ENCODE assay signal across 26 cellular contexts in genomic region chr2:86370579-86370978, GRCh38. TPM values are rescaled to one million over a fixed set of nuclear protein-coding genes. Genes with fewer than 3 reads are reported as not detected.
DNase-seq lines count a peak whose midpoint lies in the region; ATAC-seq, FAIRE-seq and TF ChIP-seq lines count a peak whose summit lies in the region.
"Had no signal": no experiment of that assay in that cellular context is flagged by ENCODE, and none has a peak within 500 bp of the region (broad histone marks: within the 10 kb centered on the region; RNA-seq: fewer than 3 reads in every experiment).

No MANE protein-coding gene starts in this region.

- no peak overlapping the region for H2AFZ ChIP-seq in GM23338

- H3K9me3 ChIP-seq in small intestine (ENCODE audit: control insufficient read depth, low read depth) = no peaks in the 10 kb centered on the region
- H3K9me3 ChIP-seq in ascending aorta = no peaks in the 10 kb centered on the region
- H3K9me3 ChIP-seq: left lung, SJSA1, suprapubic skin had no signal

- peak; percentile 24 to 29 for TF ChIP-seq CTCF in GM23338 (conservative IDR thresholded peaks at IDR 0.05; ENCODE audit: low read depth in 2 of 2)
- no peak for TF ChIP-seq CTCF in ascending aorta (IDR thresholded peaks at IDR 0.05)

- ATAC-seq in GM23338 (no peak), T-cell (replicated peaks in 1 of 4) (no peak)
- no peak for ATAC-seq in natural killer cell treated with Interleukin-12 subunit alpha and Interleukin-12 subunit beta and Interleukin-15 and Interleukin-18, amount 100 ng/mL, for 72 hours
- ATAC-seq: activated CD4-positive, alpha-beta T cell treated with anti-CD3 and anti-CD28 coated beads for 36 hours; activated CD8-positive, alpha-beta memory T cell treated with anti-CD3 and anti-CD28 coated beads, Interleukin-2, amount 10 ng/mL, durations not matched to agents 7 days and 5 days; left lung; stimulated activated effector memory CD8-positive, alpha-beta T cell treated with anti-CD3 and anti-CD28 coated beads, Interleukin-12 subunit alpha, Interleukin-12 subunit beta, amount 100 ng/mL, for 72 hours had no signal

- no peaks in the 10 kb centered on the region for H3F3A ChIP-seq in GM23338 (replicated peaks; ENCODE audit: low read depth)

- H3K4me3 ChIP-seq in GM23338 = no peak overlapping the region
- no peak overlapping the region for H3K4me3 ChIP-seq in small intestine (ENCODE audit: low read depth in 1 of 2, low read length in 2 of 2)
- no peak overlapping the region for H3K4me3 ChIP-seq in ascending aorta
- H3K4me3 ChIP-seq: left lung, SJSA1, suprapubic skin had no signal

- H3K4me1 ChIP-seq in GM23338 (ENCODE audit: insufficient read depth) = no peaks in the 10 kb centered on the region
- H3K4me1 ChIP-seq in small intestine (ENCODE audit: control insufficient read depth in 2 of 2, insufficient read depth in 1 of 2, low read depth in 1 of 2, low read length in 1 of 2) = peaks cover 2 to 5% of the 10 kb centered on the region in 2 donors
- H3K4me1 ChIP-seq in ascending aorta = no peaks in the 10 kb centered on the region
- H3K4me1 ChIP-seq: SJSA1 had no signal

- H3K27ac Mint-ChIP-seq in activated naive CD4-positive, alpha-beta T cell treated with anti-CD3 and anti-CD28 coated beads, Interleukin-2, amount 10 ng/mL, durations not matched to agents 7 days and 5 days = peak overlapping the region; percentile 14
- H3K27ac Mint-ChIP-seq in GM23338 (no peak overlapping the region), T-cell (peak overlapping the region; percentile 2 to 48)
- H3K27ac Mint-ChIP-seq in natural killer cell treated with Interleukin-12 subunit alpha and Interleukin-12 subunit beta and Interleukin-15 and Interleukin-18, amount 100 ng/mL, for 72 hours = no peak overlapping the region
- H3K27ac Mint-ChIP-seq: activated CD8-positive, alpha-beta memory T cell treated with anti-CD3 and anti-CD28 coated beads, Interleukin-2, amount 10 ng/mL, durations not matched to agents 7 days and 5 days; dendritic cell treated with granulocyte-macrophage colony-stimulating factor and Interleukin-4, amounts not matched to agents 40 ng/mL and 50 ng/mL, for 4 days had no signal

- H3K9me2 ChIP-seq in GM23338 (ENCODE audit: insufficient read depth) = peaks cover 3% of the 10 kb centered on the region; the same call in 1 of the 2 replicates

- H3K36me3 ChIP-seq in GM23338 (ENCODE audit: insufficient read depth) = no peaks in the 10 kb centered on the region
- no peaks in the 10 kb centered on the region for H3K36me3 ChIP-seq in small intestine (ENCODE audit: control insufficient read depth in 2 of 2, insufficient read depth in 2 of 2, low read length in 2 of 2)
- no peaks in the 10 kb centered on the region for H3K36me3 ChIP-seq in ascending aorta
- H3K36me3 ChIP-seq: left lung, SJSA1, suprapubic skin had no signal

- H3K27me3 Mint-ChIP-seq in activated naive CD4-positive, alpha-beta T cell treated with anti-CD3 and anti-CD28 coated beads, Interleukin-2, amount 10 ng/mL, durations not matched to agents 7 days and 5 days = peaks cover 8% of the 10 kb centered on the region
- peaks cover 6% of the 10 kb centered on the region for H3K27me3 Mint-ChIP-seq in GM23338 (ENCODE audit: insufficient read depth, low read depth, poor library complexity)
- no peaks in the 10 kb centered on the region for H3K27me3 Mint-ChIP-seq in T-cell
- peaks cover 13 to 20% of the 10 kb centered on the region in 2 donors for H3K27me3 Mint-ChIP-seq in natural killer cell treated with Interleukin-12 subunit alpha and Interleukin-12 subunit beta and Interleukin-15 and Interleukin-18, amount 100 ng/mL, for 72 hours
- H3K27me3 Mint-ChIP-seq: activated CD4-positive, alpha-beta T cell treated with anti-CD3 and anti-CD28 coated beads for 36 hours had no signal

- H3K4me3 Mint-ChIP-seq in activated naive CD4-positive, alpha-beta T cell treated with anti-CD3 and anti-CD28 coated beads, Interleukin-2, amount 10 ng/mL, durations not matched to agents 7 days and 5 days = no peak overlapping the region
- H3K4me3 Mint-ChIP-seq in GM23338 (no peak overlapping the region), T-cell (peak overlapping the region in 1 of 3 donors; percentile 3)
- no peak overlapping the region for H3K4me3 Mint-ChIP-seq in natural killer cell treated with Interleukin-12 subunit alpha and Interleukin-12 subunit beta and Interleukin-15 and Interleukin-18, amount 100 ng/mL, for 72 hours
- H3K4me3 Mint-ChIP-seq: activated CD4-positive, alpha-beta T cell treated with anti-CD3 and anti-CD28 coated beads for 36 hours; activated CD8-positive, alpha-beta memory T cell treated with anti-CD3 and anti-CD28 coated beads, Interleukin-2, amount 10 ng/mL, durations not matched to agents 7 days and 5 days; dendritic cell treated with granulocyte-macrophage colony-stimulating factor and Interleukin-4, amounts not matched to agents 40 ng/mL and 50 ng/mL, for 4 days; naive B cell; stimulated activated effector memory CD8-positive, alpha-beta T cell treated with anti-CD3 and anti-CD28 coated beads, Interleukin-12 subunit alpha, Interleukin-12 subunit beta, amount 100 ng/mL, for 72 hours had no signal

- WGBS in small intestine, 3 donors = 93 to 95% (median 95%) methylated on average over 3 of the region's 3 CpGs

- peaks cover 12% of the 10 kb centered on the region for H3K36me3 Mint-ChIP-seq in activated naive CD4-positive, alpha-beta T cell treated with anti-CD3 and anti-CD28 coated beads, Interleukin-2, amount 10 ng/mL, durations not matched to agents 7 days and 5 days
- H3K36me3 Mint-ChIP-seq in GM23338 (ENCODE audit: low read depth) (no peaks in the 10 kb centered on the region), T-cell (no peaks in the 10 kb centered on the region)
- H3K36me3 Mint-ChIP-seq in natural killer cell treated with Interleukin-12 subunit alpha and Interleukin-12 subunit beta and Interleukin-15 and Interleukin-18, amount 100 ng/mL, for 72 hours = peaks cover 6% of the 10 kb centered on the region
- H3K36me3 Mint-ChIP-seq: stimulated activated effector memory CD8-positive, alpha-beta T cell treated with anti-CD3 and anti-CD28 coated beads, Interleukin-12 subunit alpha, Interleukin-12 subunit beta, amount 100 ng/mL, for 72 hours had no signal

- no peak for FAIRE-seq in small intestine (lab: Jason Lieb, UNC)
- FAIRE-seq: endometrium had no signal

- intact Hi-C loops in ascending aorta (cut with DNase I) = no loop called here

- H3K79me2 ChIP-seq in GM23338 (replicated peaks; ENCODE audit: insufficient read depth) = no peaks in the 10 kb centered on the region

- H3K4me2 ChIP-seq in GM23338 = no peak overlapping the region

- no peaks in the 10 kb centered on the region for H3K27me3 ChIP-seq in GM23338 (ENCODE audit: insufficient read depth)
- no peaks in the 10 kb centered on the region for H3K27me3 ChIP-seq in small intestine (ENCODE audit: control insufficient read depth in 2 of 2, insufficient read depth in 2 of 2, low read length in 2 of 2)
- H3K27me3 ChIP-seq in ascending aorta = no peaks in the 10 kb centered on the region
- H3K27me3 ChIP-seq: left lung, SJSA1, suprapubic skin had no signal

- CTCF ChIA-PET in activated naive CD4-positive, alpha-beta T cell treated with anti-CD3 and anti-CD28 coated beads, Interleukin-2, amount 10 ng/mL, durations not matched to agents 7 days and 5 days (lab: Charles Lee) = interaction anchor here (2.2 kb wide), 1 partner anchor 150 kb away, joined by 9 read pairs; no protein-coding TSS in a partner anchor
- CTCF ChIA-PET in T-cell (lab: Charles Lee) = no interaction called here

- no peak for DNase-seq in activated naive CD4-positive, alpha-beta T cell treated with anti-CD3 and anti-CD28 coated beads, Interleukin-2, amount 10 ng/mL, durations not matched to agents 7 days and 5 days
- DNase-seq in activated naive CD4-positive, alpha-beta T cell treated with Interleukin-2 at 50 U/mL for 16 hours = no peak
- peak; percentile 12 for DNase-seq in GM23338 (ENCODE audit: low spot score)
- no peak for DNase-seq in T-cell
- peak; percentile 23 for DNase-seq in small intestine
- DNase-seq in NOMO-1 (lab: John Stamatoyannopoulos, UW; ENCODE audit: unreplicated experiment in 2 of 2) = no peak
- no peak for DNase-seq in natural killer cell treated with Interleukin-12 subunit alpha and Interleukin-12 subunit beta and Interleukin-15 and Interleukin-18, amount 100 ng/mL, for 72 hours (ENCODE audit: low spot score)
- DNase-seq in ascending aorta (ENCODE audit: low spot score in 2 of 2) = no peak
- DNase-seq: activated CD4-positive, alpha-beta T cell treated with anti-CD3 and anti-CD28 coated beads for 36 hours; activated CD8-positive, alpha-beta memory T cell treated with anti-CD3 and anti-CD28 coated beads, Interleukin-2, amount 10 ng/mL, durations not matched to agents 7 days and 5 days; activated naive CD4-positive, alpha-beta T cell treated with anti-CD3 and anti-CD28 coated beads, Interleukin-2, amount 50 U/mL, for 16 hours; anterior cingulate cortex; C1 segment of cervical spinal cord; GDM1; HCEC 1CT; IMR-90; left lung; naive B cell; NCI-H2107; NCI-H524; stimulated activated CD4-positive, alpha-beta T cell treated with anti-CD3 and anti-CD28 coated beads, Interleukin-2, amount 100 ng/mL, for 48 hours had no signal

- no peak overlapping the region for H3K27ac ChIP-seq in GM23338 (ENCODE audit: low read depth)
- no peak overlapping the region for H3K27ac ChIP-seq in small intestine (ENCODE audit: low read depth in 1 of 2, low read length in 1 of 2)
- no peak overlapping the region for H3K27ac ChIP-seq in ascending aorta
- H3K27ac ChIP-seq: left lung, SJSA1, suprapubic skin had no signal

- POLR2A ChIA-PET in T-cell (lab: Charles Lee) = interaction anchor here (0.6 to 0.7 kb wide), 2 partner anchors 72 to 184 kb away, joined by 3 read pairs; no protein-coding TSS in a partner anchor

- no peaks in the 10 kb centered on the region for H4K20me1 ChIP-seq in GM23338 (replicated peaks; ENCODE audit: insufficient read depth)

- peaks cover 8% of the 10 kb centered on the region for H3K9me3 Mint-ChIP-seq in activated naive CD4-positive, alpha-beta T cell treated with anti-CD3 and anti-CD28 coated beads, Interleukin-2, amount 10 ng/mL, durations not matched to agents 7 days and 5 days
- peaks cover 7% of the 10 kb centered on the region for H3K9me3 Mint-ChIP-seq in GM23338
- no peaks in the 10 kb centered on the region for H3K9me3 Mint-ChIP-seq in T-cell
- H3K9me3 Mint-ChIP-seq in natural killer cell treated with Interleukin-12 subunit alpha and Interleukin-12 subunit beta and Interleukin-15 and Interleukin-18, amount 100 ng/mL, for 72 hours = no peaks in the 10 kb centered on the region
- H3K9me3 Mint-ChIP-seq: dendritic cell treated with granulocyte-macrophage colony-stimulating factor and Interleukin-4, amounts not matched to agents 40 ng/mL and 50 ng/mL, for 4 days had no signal

- H3K4me1 Mint-ChIP-seq in activated naive CD4-positive, alpha-beta T cell treated with anti-CD3 and anti-CD28 coated beads, Interleukin-2, amount 10 ng/mL, durations not matched to agents 7 days and 5 days = peaks cover 50% of the 10 kb centered on the region
- peaks cover 3% of the 10 kb centered on the region for H3K4me1 Mint-ChIP-seq in GM23338
- H3K4me1 Mint-ChIP-seq in T-cell = peaks cover 52 to 66% (median 58%) of the 10 kb centered on the region in 3 donors
- H3K4me1 Mint-ChIP-seq in natural killer cell treated with Interleukin-12 subunit alpha and Interleukin-12 subunit beta and Interleukin-15 and Interleukin-18, amount 100 ng/mL, for 72 hours (ENCODE audit: low read depth in 2 of 2) = peaks cover 4 to 5% of the 10 kb centered on the region in 2 donors

RNA-seq across cellular contexts. Expression of gene REEP1, which starts 33.2 kb away (rescaled TPM):
- 1.6 and 4.5 TPM in 2 replicates for total RNA-seq in GM23338 (2014; rRNA removed; shearing (Covaris generic))
- 1.8 and 2.3 TPM in 2 replicates for polyA plus RNA-seq in GM23338 (2016; fragmentation: Nextera tagmentation; extraction: Ambion mirVana)
- 1 to 10 TPM in 1 of 5 donors, under 1 TPM in 3, not detected in 1; 0.12 to 1.0 (median 0.18) TPM for total RNA-seq in T-cell
- polyA plus RNA-seq in small intestine = 10 to 100 TPM in 1 of 3 donors, 1 to 10 TPM in 2; 5.9 to 10.7 (median 6.9) TPM
- total RNA-seq in natural killer cell treated with Interleukin-12 subunit alpha and Interleukin-12 subunit beta and Interleukin-15 and Interleukin-18, amount 100 ng/mL, for 72 hours = not detected
- 6.4 TPM for total RNA-seq in ascending aorta

Comparison
In these comparisons a context has a peak if more than half of its experiments do, and no peak if none do; other contexts are left out.
1. DNase-seq: peak in GM23338 (single experiment) and small intestine (single experiment); none in activated naive CD4-positive, alpha-beta T cell treated with anti-CD3 and anti-CD28 coated beads, Interleukin-2, amount 10 ng/mL, durations not matched to agents 7 days and 5 days (single experiment), activated naive CD4-positive, alpha-beta T cell treated with Interleukin-2 at 50 U/mL for 16 hours (single experiment), T-cell (0 of 34), NOMO-1 (0 of 2), natural killer cell treated with Interleukin-12 subunit alpha and Interleukin-12 subunit beta and Interleukin-15 and Interleukin-18, amount 100 ng/mL, for 72 hours (single experiment) and ascending aorta (0 of 2).
2. H3K27ac Mint-ChIP-seq: peak in activated naive CD4-positive, alpha-beta T cell treated with anti-CD3 and anti-CD28 coated beads, Interleukin-2, amount 10 ng/mL, durations not matched to agents 7 days and 5 days (single experiment) and T-cell (2 of 2); none in GM23338 (single experiment) and natural killer cell treated with Interleukin-12 subunit alpha and Interleukin-12 subunit beta and Interleukin-15 and Interleukin-18, amount 100 ng/mL, for 72 hours (0 of 2).
3. CTCF ChIP-seq: peak in GM23338 (2 of 2); none in ascending aorta (0 of 3).